In genomic region chr9:38018230-38018963, GRCh38 we compare ENCODE assay signal across 11 cellular contexts. TPM values are rescaled to one million over a fixed set of nuclear protein-coding genes. Genes with fewer than 3 reads are reported as not detected.
A peak's percentile ranks its signal among the peaks of the same experiment; 100 is the strongest.
DNase-seq lines count a peak whose midpoint lies in the region; ATAC-seq and TF ChIP-seq lines count a peak whose summit lies in the region.
"Had no signal": no experiment of that assay in that cellular context is flagged by ENCODE, and none has a peak within 500 bp of the region (broad histone marks: within the 10 kb centered on the region; RNA-seq: fewer than 3 reads in every experiment).

No MANE protein-coding gene starts in this region.

- DNase-seq in NT2/D1 (ENCODE audit: low read depth, low spot score) (no peak), chondrocyte (ENCODE audit: low spot score) (no peak), medulla oblongata (ENCODE audit: extremely low spot score) (peak; percentile 42), lower leg skin (ENCODE audit: low spot score in 2 of 2) (no peak)
- no peak for DNase-seq in activated T-cell treated with anti-CD3 and anti-CD28 coated beads, Interleukin-2, amount 50 U/mL, for 1 hour
- DNase-seq: activated CD4-positive, alpha-beta memory T cell treated with anti-CD3 and anti-CD28 coated beads for 36 hours; spleen had no signal

- WGBS in lower leg skin, 2 donors = 71% methylated on average over 5 of the region's 5 CpGs

- H3K27ac ChIP-seq in temporal lobe (ENCODE audit: low read depth, low read length) = peak overlapping the region; percentile 84
- H3K27ac ChIP-seq: KMS-11, spleen had no signal

- peak overlapping the region; percentile 46 for H3K9ac ChIP-seq in NT2/D1 (ENCODE audit: insufficient read length, low read depth)
- H3K9ac ChIP-seq: KMS-11 had no signal

- peaks cover 75% of the 10 kb centered on the region for H3K4me1 Mint-ChIP-seq in chondrocyte (ENCODE audit: low read depth)

- H3K27me3 Mint-ChIP-seq in chondrocyte (ENCODE audit: low read depth) = no peaks in the 10 kb centered on the region

- peaks cover 47% of the 10 kb centered on the region for H3K36me3 ChIP-seq in NT2/D1 (ENCODE audit: insufficient read depth, insufficient read length, low read length)

- H3K9me3 ChIP-seq in NT2/D1 (ENCODE audit: insufficient read depth, low read length) = no peaks in the 10 kb centered on the region
- H3K9me3 ChIP-seq: spleen had no signal

- H3K4me3 ChIP-seq in NT2/D1 (ENCODE audit: insufficient read length, low read depth) = no peak overlapping the region
- H3K4me3 ChIP-seq in lower leg skin (ENCODE audit: low read depth, poor library complexity, severe bottlenecking) = no peak overlapping the region
- H3K4me3 ChIP-seq: spleen had no signal

- H3K27ac Mint-ChIP-seq in chondrocyte (ENCODE audit: unreplicated experiment) = peak overlapping the region; percentile 94
- H3K27ac Mint-ChIP-seq: activated CD4-positive, alpha-beta memory T cell treated with anti-CD3 and anti-CD28 coated beads for 36 hours had no signal

- H3K36me3 Mint-ChIP-seq in chondrocyte (ENCODE audit: low read depth) = peaks cover 11% of the 10 kb centered on the region
- H3K36me3 Mint-ChIP-seq: activated CD4-positive, alpha-beta memory T cell treated with anti-CD3 and anti-CD28 coated beads for 36 hours had no signal

- no peak overlapping the region for H3K4me3 Mint-ChIP-seq in chondrocyte (ENCODE audit: unreplicated experiment)
- H3K4me3 Mint-ChIP-seq: activated CD4-positive, alpha-beta memory T cell treated with anti-CD3 and anti-CD28 coated beads for 36 hours had no signal

- no peaks in the 10 kb centered on the region for H3K9me3 Mint-ChIP-seq in chondrocyte (ENCODE audit: low read depth)
- H3K9me3 Mint-ChIP-seq: activated CD4-positive, alpha-beta memory T cell treated with anti-CD3 and anti-CD28 coated beads for 36 hours had no signal

- peaks cover 43% of the 10 kb centered on the region for H3K4me1 ChIP-seq in NT2/D1 (ENCODE audit: insufficient read depth, insufficient read length)

- no peak for TF ChIP-seq CTCF in chondrocyte (IDR thresholded peaks at IDR 0.05)
- no peak for TF ChIP-seq CTCF in lower leg skin (IDR thresholded peaks at IDR 0.05)

- intact Hi-C loops in lower leg skin (cut with DNase I; ENCODE audit: low total_unique reads) = no loop called here

- no peak for TF ChIP-seq POLR2A in lower leg skin (IDR thresholded peaks at IDR 0.05)

- no peak for ATAC-seq in GM19395 (IDR thresholded peaks at IDR 0.05; ENCODE audit: unreplicated experiment)
- no peak for ATAC-seq in GM21786 (IDR thresholded peaks at IDR 0.05; ENCODE audit: unreplicated experiment)

- no peaks in the 10 kb centered on the region for H3K27me3 ChIP-seq in NT2/D1 (ENCODE audit: insufficient read depth, insufficient read length)
- H3K27me3 ChIP-seq: spleen had no signal

RNA-seq across cellular contexts. Expression of gene SHB, which starts 50.6 kb away (rescaled TPM):
- total RNA-seq in chondrocyte (19.6 to 25.1 TPM (median 23.8 TPM) in 3 replicates), temporal lobe (11.3 TPM), lower leg skin (10 to 100 TPM; 27.6 to 42.6 (median 34.5) TPM)
